Comparison of ENCODE assay signal across 1 cellular context in the genomic region with DNA sequence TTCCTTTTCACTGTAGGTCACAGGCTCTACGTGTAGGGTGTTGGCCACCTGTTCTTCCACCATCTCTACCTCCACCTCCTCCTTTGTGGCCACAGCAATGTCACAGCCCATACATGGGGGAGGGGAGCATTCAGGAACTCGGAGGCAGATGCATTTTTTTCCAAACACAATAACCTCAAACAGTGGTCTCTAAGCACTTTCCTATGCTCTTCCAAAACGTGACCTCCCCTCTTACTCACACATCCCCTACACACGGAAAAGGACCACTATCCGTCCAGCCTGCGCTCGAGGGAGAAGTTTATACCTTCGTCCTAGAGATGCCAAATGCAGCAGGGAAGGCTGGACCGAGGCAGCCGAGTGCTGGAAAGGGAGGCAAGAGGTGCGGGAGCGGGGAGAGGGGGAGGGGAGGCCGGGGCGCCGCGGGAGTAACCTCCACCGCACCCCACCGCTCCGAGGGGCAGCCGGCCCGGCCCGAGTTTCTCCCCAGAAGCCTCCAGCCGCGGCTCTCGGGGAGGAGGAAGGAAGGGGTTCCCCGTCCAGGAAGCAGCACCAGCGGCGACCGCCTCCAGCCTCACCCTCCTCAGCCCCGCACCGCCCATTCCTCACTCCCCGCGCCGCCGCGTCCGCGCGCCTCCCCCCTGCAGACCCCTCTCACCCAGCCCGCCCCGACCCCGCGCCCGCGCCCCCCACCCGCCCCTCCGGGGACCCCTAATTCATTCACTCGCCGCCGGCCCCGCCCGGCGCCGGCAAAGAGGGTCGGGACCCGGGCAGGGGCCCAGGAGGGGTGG.
TF ChIP-seq lines count a peak whose summit lies in the region.

No MANE protein-coding gene starts in this region.

TF ChIP-seq in GM23338, 12 proteins besides CTCF, POLR2A, EP300 and RAD21 (continued from another document):
- TF ChIP-seq, protein P1, sequence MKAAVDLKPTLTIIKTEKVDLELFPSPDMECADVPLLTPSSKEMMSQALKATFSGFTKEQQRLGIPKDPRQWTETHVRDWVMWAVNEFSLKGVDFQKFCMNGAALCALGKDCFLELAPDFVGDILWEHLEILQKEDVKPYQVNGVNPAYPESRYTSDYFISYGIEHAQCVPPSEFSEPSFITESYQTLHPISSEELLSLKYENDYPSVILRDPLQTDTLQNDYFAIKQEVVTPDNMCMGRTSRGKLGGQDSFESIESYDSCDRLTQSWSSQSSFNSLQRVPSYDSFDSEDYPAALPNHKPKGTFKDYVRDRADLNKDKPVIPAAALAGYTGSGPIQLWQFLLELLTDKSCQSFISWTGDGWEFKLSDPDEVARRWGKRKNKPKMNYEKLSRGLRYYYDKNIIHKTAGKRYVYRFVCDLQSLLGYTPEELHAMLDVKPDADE (IDR thresholded peaks at IDR 0.05), result no peak
- TF ChIP-seq JUNB (IDR thresholded peaks at IDR 0.05; ENCODE audit: unreplicated experiment) (no peak), STAT1 (IDR thresholded peaks at IDR 0.05; ENCODE audit: unreplicated experiment) (no peak), EZH2 (IDR thresholded peaks at IDR 0.05; ENCODE audit: low read depth, unreplicated experiment) (no peak), POLR2AphosphoS5 (IDR thresholded peaks at IDR 0.05; ENCODE audit: low read depth) (no peak), ZNF331 (CRISPR knock-in tag; IDR thresholded peaks at IDR 0.05; ENCODE audit: low read depth) (no peak)
